Comparison of ENCODE assay signal across 10 cellular contexts in the genomic region with DNA sequence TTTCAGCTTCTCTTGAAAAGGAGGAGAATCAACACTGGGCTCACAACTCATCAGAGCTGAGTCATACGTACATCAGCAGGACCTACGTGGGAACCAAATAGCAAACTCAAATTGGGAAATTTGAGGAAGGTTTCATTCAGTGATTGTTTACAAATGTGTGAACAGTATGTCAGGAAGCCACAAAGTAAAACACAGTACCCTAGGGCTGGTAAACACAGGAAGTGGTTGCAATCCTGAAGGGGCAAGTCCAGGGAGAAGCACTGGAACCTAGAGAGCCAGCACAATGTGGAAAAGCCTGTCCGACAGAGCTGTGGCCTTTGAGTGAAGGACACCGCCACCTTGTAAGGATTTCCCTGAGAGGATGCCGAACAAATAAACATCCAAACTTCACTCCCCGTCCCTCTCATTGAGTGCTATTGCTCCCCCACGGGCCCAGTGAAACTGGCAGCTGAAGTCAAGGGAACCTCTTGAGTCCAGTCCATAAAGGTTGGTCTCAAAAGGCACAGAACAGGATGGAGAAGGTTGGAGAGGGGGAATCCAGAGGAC. TPM values are rescaled to one million over a fixed set of nuclear protein-coding genes. Genes with fewer than 3 reads are reported as not detected.
DNase-seq lines count a peak whose midpoint lies in the region; ATAC-seq, FAIRE-seq and TF ChIP-seq lines count a peak whose summit lies in the region.
"Had no signal": no experiment of that assay in that cellular context is flagged by ENCODE, and none has a peak within 500 bp of the region (broad histone marks: within the 10 kb centered on the region; RNA-seq: fewer than 3 reads in every experiment).

No MANE protein-coding gene starts in this region.

- DNase-seq in AG08395 (ENCODE audit: low spot score) (peak; percentile 88), H54 (ENCODE audit: insufficient read length, low spot score) (peak; percentile 47), foreskin keratinocyte (peak; percentile 97 to 98), NCI-H1105 treated with DMSO at 0.1 percent for 48 hours (lab: John Stamatoyannopoulos, UW) (no peak), COR-L47 (lab: John Stamatoyannopoulos, UW) (no peak)
- DNase-seq: colonic mucosa had no signal

- peak; percentile 92 for ATAC-seq in foreskin keratinocyte
- no peak for ATAC-seq in HG02763 (IDR thresholded peaks at IDR 0.05; ENCODE audit: unreplicated experiment)
- no peak for ATAC-seq in GM21528 (IDR thresholded peaks at IDR 0.05; ENCODE audit: low FRiP score, unreplicated experiment)

- H3K27ac ChIP-seq in foreskin keratinocyte, result peak overlapping the region; percentile 88
- H3K27ac ChIP-seq: colonic mucosa, parathyroid adenoma had no signal

- no peaks in the 10 kb centered on the region for H3K27me3 ChIP-seq in foreskin keratinocyte
- H3K27me3 ChIP-seq: colonic mucosa had no signal

- TF ChIP-seq POLR2A in H54 (IDR thresholded peaks at IDR 0.05; ENCODE audit: low read depth, low read length), result no peak

- peaks cover 26% of the 10 kb centered on the region for H3K4me1 ChIP-seq in foreskin keratinocyte
- H3K4me1 ChIP-seq: colonic mucosa, parathyroid adenoma had no signal

- FAIRE-seq in H54 (lab: Jason Lieb, UNC), result peak; percentile 99

- TF ChIP-seq CTCF in WI38 (IDR thresholded peaks at IDR 0.05; ENCODE audit: low read depth, low read length) (no peak), foreskin keratinocyte (conservative IDR thresholded peaks at IDR 0.05) (no peak)

- peak overlapping the region; percentile 26 for H3K4me3 ChIP-seq in WI38 (ENCODE audit: low read depth, low read length)
- H3K4me3 ChIP-seq: colonic mucosa had no signal

RNA-seq across cellular contexts. Expression of a gene that starts 26.7 kb away (rescaled TPM):
- 13.0 and 15.0 TPM in 2 replicates for total RNA-seq in foreskin keratinocyte
- 1.2 and 1.5 TPM in 2 replicates for polyA plus RNA-seq in foreskin keratinocyte

Comparison
In these comparisons a context has a peak if more than half of its experiments do, and no peak if none do; other contexts are left out.
1. DNase-seq: peak in AG08395 (single experiment), H54 (single experiment) and foreskin keratinocyte (2 of 2); none in NCI-H1105 treated with DMSO at 0.1 percent for 48 hours (single experiment) and COR-L47 (single experiment).